ENCODE assay signal across 8 cellular contexts in the genomic region with DNA sequence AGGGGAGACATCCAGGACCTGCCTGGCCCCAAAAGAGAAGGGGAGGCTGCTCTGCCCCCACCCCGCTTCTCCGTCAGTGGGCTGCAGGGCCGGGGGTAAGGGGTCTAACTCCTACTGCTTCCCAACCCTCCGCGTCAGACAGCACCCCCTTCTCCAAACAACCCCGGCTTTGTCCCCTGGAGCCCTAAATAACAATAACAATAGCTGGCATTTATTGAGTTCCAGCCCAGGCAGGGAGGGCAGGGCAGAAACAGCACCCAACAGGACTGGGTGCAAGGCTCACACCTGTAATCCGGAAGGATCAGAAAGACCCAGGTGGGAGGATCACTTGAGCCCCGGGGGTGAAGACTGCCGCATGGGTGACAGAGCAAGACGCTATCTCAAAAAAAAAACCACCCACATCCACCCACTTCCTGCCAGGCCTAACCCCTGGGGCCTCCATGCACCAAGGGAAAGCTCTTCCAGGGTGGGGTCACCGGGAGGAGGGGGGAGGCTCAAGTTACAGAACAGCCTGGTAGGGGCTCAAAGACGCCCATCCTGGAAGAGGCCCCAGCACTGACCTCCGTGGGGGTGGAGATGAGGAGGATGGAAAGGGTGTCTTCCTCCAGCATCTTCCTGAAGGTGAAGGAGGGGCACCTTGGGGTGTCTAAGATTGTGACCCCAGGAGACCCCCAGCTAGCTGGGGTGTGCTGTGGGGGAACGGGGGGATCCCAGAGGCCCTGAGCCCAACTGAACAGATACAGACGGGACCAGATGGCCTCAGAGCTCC. TPM values are rescaled to one million over a fixed set of nuclear protein-coding genes. Genes with fewer than 3 reads are reported as not detected.
DNase-seq lines count a peak whose midpoint lies in the region; ATAC-seq and TF ChIP-seq lines count a peak whose summit lies in the region.

No MANE protein-coding gene starts in this region.

- peaks cover 80 to 98% (median 85%) of the 10 kb centered on the region in 11 experiments for H3K27me3 ChIP-seq in BLaER1 treated with 17β-estradiol and CSF1 and Interleukin-3, amounts not matched to agents 10 nM and 100 nM
- H3K27me3 ChIP-seq in OCI-LY3 (ENCODE audit: low read depth, low read length) (peaks cover 69% of the 10 kb centered on the region), thymus (ENCODE audit: control insufficient read depth, insufficient read depth) (no peaks in the 10 kb centered on the region)

- peaks cover 14 to 84% (median 65%) of the 10 kb centered on the region in 11 experiments; a peak in 21 of 22 replicates for H4K20me1 ChIP-seq in BLaER1 treated with 17β-estradiol and CSF1 and Interleukin-3, amounts not matched to agents 10 nM and 100 nM
- H4K20me1 ChIP-seq in OCI-LY3 (ENCODE audit: insufficient read depth, low read length) = peaks cover 14% of the 10 kb centered on the region; the same call in 1 of the 2 replicates

- peaks cover 22 to 65% (median 52%) of the 10 kb centered on the region in 10 experiments for H3K4me1 ChIP-seq in BLaER1 treated with 17β-estradiol and CSF1 and Interleukin-3, amounts not matched to agents 10 nM and 100 nM
- H3K4me1 ChIP-seq in OCI-LY3 (ENCODE audit: low read length) (peaks cover 10% of the 10 kb centered on the region), thymus (ENCODE audit: control insufficient read depth, insufficient read depth, low read length) (peaks cover 21% of the 10 kb centered on the region)

- peak overlapping the region; percentile 63 to 100 (median 88) for H3K4me2 ChIP-seq in BLaER1 treated with 17β-estradiol and CSF1 and Interleukin-3, amounts not matched to agents 10 nM and 100 nM
- H3K4me2 ChIP-seq in OCI-LY3 (ENCODE audit: low read length) = peak overlapping the region; percentile 65

- H2AFZ ChIP-seq in OCI-LY3 (ENCODE audit: low read depth, low read length) = no peak overlapping the region

- ATAC-seq in GM21576 (IDR thresholded peaks at IDR 0.05; ENCODE audit: unreplicated experiment) = peak; percentile 43

- peak overlapping the region in 5 of 11 experiments; percentile 30 to 50 (median 46); a peak in 7 of 22 replicates for H3K9ac ChIP-seq in BLaER1 treated with 17β-estradiol and CSF1 and Interleukin-3, amounts not matched to agents 10 nM and 100 nM
- no peak overlapping the region for H3K9ac ChIP-seq in OCI-LY3 (ENCODE audit: low read length)

- no peaks in the 10 kb centered on the region for H3K79me2 ChIP-seq in OCI-LY3 (ENCODE audit: low read length)

- H3K4me3 ChIP-seq in BLaER1 treated with 17β-estradiol and CSF1 and Interleukin-3, amounts not matched to agents 10 nM and 100 nM = peak overlapping the region in 7 of 10 experiments; percentile 14 to 49 (median 34); a peak in 9 of 20 replicates
- H3K4me3 ChIP-seq in OCI-LY3 (ENCODE audit: low read length) (no peak overlapping the region), thymus (ENCODE audit: low read length) (no peak overlapping the region)

- H3K36me3 ChIP-seq in BLaER1 treated with 17β-estradiol and CSF1 and Interleukin-3, amounts not matched to agents 10 nM and 100 nM = no peaks in the 10 kb centered on the region
- H3K36me3 ChIP-seq in OCI-LY3 (replicated peaks; ENCODE audit: low read depth, low read length) = no peaks in the 10 kb centered on the region
- H3K36me3 ChIP-seq in thymus (ENCODE audit: control insufficient read depth, insufficient read depth) = no peaks in the 10 kb centered on the region

- peak; percentile 81 for DNase-seq in central memory CD4-positive, alpha-beta T cell
- DNase-seq in globus pallidus (ENCODE audit: low spot score) = no peak
- no peak for DNase-seq in DMS153 treated with DMSO at 0.1 percent for 48 hours (lab: John Stamatoyannopoulos, UW; ENCODE audit: unreplicated experiment)
- no peak for DNase-seq in NCI-H1694 treated with DMSO at 0.1 percent for 48 hours (lab: John Stamatoyannopoulos, UW)

- no peaks in the 10 kb centered on the region for H3K9me3 ChIP-seq in BLaER1 treated with 17β-estradiol and CSF1 and Interleukin-3, amounts not matched to agents 10 nM and 100 nM (replicated peaks in 1 of 11)
- H3K9me3 ChIP-seq in OCI-LY3 (ENCODE audit: insufficient read depth, low read length) (no peaks in the 10 kb centered on the region), thymus (ENCODE audit: control insufficient read depth) (no peaks in the 10 kb centered on the region)

- 26% methylated on average over 15 of the region's 15 CpGs for WGBS in thymus

- peak overlapping the region in 8 of 11 experiments; percentile 44 to 72 (median 58); a peak in 14 of 22 replicates for H3K27ac ChIP-seq in BLaER1 treated with 17β-estradiol and CSF1 and Interleukin-3, amounts not matched to agents 10 nM and 100 nM
- H3K27ac ChIP-seq in OCI-LY3 (ENCODE audit: low read length) (no peak overlapping the region), thymus (ENCODE audit: low read depth) (peak overlapping the region; percentile 84)

- TF ChIP-seq CTCF in OCI-LY3 (IDR thresholded peaks at IDR 0.05; ENCODE audit: low read depth, low read length) = no peak

RNA-seq across cellular contexts. Expression of gene FNDC11, which starts 1.3 kb away (rescaled TPM):
- polyA plus RNA-seq in thymus = 1.2 TPM

RNA-seq across cellular contexts. Expression of gene SRMS, which starts 5.1 kb away (rescaled TPM):
- 0.05 TPM for polyA plus RNA-seq in thymus

RNA-seq across cellular contexts. Expression of gene PTK6, which starts 15.5 kb away (rescaled TPM):
- 2.7 TPM for polyA plus RNA-seq in thymus

RNA-seq across cellular contexts. Expression of gene HELZ2, which starts 21.4 kb away (rescaled TPM):
- 13.9 TPM for polyA plus RNA-seq in thymus

RNA-seq across cellular contexts. Expression of gene PPDPF, which starts 32.1 kb away (rescaled TPM):
- 229 TPM for polyA plus RNA-seq in thymus

Comparison
In these comparisons a context has a peak if more than half of its experiments do, and no peak if none do; other contexts are left out.
1. H3K4me3 ChIP-seq: peak in BLaER1 treated with 17β-estradiol and CSF1 and Interleukin-3, amounts not matched to agents 10 nM and 100 nM (7 of 10); none in OCI-LY3 (single experiment) and thymus (single experiment).